Comparison of ENCODE assay signal across 8 cellular contexts in the genomic region with DNA sequence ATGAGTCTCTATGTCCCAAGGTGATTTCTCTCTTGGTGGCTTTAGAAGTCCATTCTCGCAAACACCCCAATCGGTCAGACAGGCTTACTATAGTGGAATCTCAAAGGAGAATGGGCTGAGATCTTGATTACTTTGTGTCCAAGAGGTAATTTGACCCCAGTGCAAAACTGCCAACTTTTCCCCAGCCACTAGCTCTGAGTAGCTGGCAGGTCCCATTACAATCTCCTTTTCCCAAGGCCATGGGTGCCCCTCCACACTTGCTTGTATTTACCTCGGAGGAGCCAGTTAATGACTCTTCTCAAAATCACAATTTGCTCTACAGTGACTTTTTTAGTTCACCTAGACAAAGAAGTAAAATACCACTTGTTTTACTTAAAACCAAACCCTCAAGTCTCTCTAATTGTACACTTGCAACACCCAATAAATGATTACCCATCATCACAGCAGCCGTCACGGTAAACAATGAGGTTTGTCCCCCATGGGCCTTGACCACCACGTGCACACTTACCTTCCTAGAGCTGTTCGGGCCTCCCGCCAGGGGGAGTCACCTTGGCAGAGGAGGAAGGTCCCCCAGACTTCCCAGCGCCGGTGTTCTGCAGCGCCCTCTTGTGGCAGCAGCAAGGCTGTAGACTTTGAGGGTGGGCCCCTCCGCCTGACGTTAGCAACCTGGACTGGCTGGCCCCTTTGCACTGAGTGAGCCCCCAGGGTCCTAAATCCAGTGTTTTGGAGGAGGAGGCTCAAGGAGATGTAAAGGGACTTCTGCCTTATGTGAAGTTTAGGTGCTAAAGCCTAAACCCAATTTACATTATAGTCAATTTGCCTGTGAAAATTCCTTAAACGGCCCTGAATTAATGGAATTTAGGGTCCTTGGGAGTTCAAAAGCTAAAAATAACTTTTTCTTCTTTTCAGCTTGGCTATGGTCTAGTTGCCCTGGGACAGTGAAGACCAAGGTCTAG. TPM values are rescaled to one million over a fixed set of nuclear protein-coding genes. Genes with fewer than 3 reads are reported as not detected.
DNase-seq lines count a peak whose midpoint lies in the region; ATAC-seq and TF ChIP-seq lines count a peak whose summit lies in the region.

No MANE protein-coding gene starts in this region.

- no peaks in the 10 kb centered on the region for H3K36me3 ChIP-seq in right atrium auricular region

- ATAC-seq in HG03095 (IDR thresholded peaks at IDR 0.05; ENCODE audit: unreplicated experiment), result peak; percentile 72

- peak; percentile 67 for DNase-seq in GDM1 (lab: John Stamatoyannopoulos, UW)
- DNase-seq in SHP77 (lab: John Stamatoyannopoulos, UW), result peak; percentile 73 to 89
- peak; percentile 90 for DNase-seq in activated effector memory CD4-positive, alpha-beta T cell treated with anti-CD3 and anti-CD28 coated beads, Interleukin-2, amount 50 U/mL, for 16 hours
- no peak for DNase-seq in right atrium auricular region (ENCODE audit: low spot score)
- DNase-seq in stimulated activated CD4-positive, alpha-beta T cell treated with anti-CD3 and anti-CD28 coated beads, Interleukin-2, amount 100 ng/mL, for 4 hours (ENCODE audit: low read depth), result peak; percentile 47
- no peak for DNase-seq in foreskin melanocyte
- DNase-seq in putamen (ENCODE audit: low spot score), result no peak

- peak; percentile 39 to 68 for TF ChIP-seq CTCF in right atrium auricular region (IDR thresholded peaks at IDR 0.05)

- H3K4me1 ChIP-seq in right atrium auricular region, result peaks cover 0 to 18% of the 10 kb centered on the region in 2 donors

- H3K27ac ChIP-seq in right atrium auricular region, result no peak overlapping the region

- H3K27me3 ChIP-seq in right atrium auricular region, result no peaks in the 10 kb centered on the region

- H3K4me3 ChIP-seq in right atrium auricular region, result no peak overlapping the region

- no peaks in the 10 kb centered on the region for H3K9me3 ChIP-seq in right atrium auricular region

RNA-seq across cellular contexts. Expression of a gene that starts 18.7 kb away (rescaled TPM):
- 10 to 100 TPM; 30.6 to 30.7 TPM for total RNA-seq in right atrium auricular region

RNA-seq across cellular contexts. Expression of a gene that starts 41.3 kb away (rescaled TPM):
- 1 to 10 TPM; 4.4 to 4.5 TPM for total RNA-seq in right atrium auricular region

Comparison
In these comparisons a context has a peak if more than half of its experiments do, and no peak if none do; other contexts are left out.
1. DNase-seq: peak in GDM1 (single experiment), SHP77 (2 of 2), activated effector memory CD4-positive, alpha-beta T cell treated with anti-CD3 and anti-CD28 coated beads, Interleukin-2, amount 50 U/mL, for 16 hours (single experiment) and stimulated activated CD4-positive, alpha-beta T cell treated with anti-CD3 and anti-CD28 coated beads, Interleukin-2, amount 100 ng/mL, for 4 hours (single experiment); none in right atrium auricular region (single experiment), foreskin melanocyte (single experiment) and putamen (single experiment).